21 cellular contexts compared by ENCODE assay signal in genomic region chr1:228993106-228993505, GRCh38.
"Had no signal": no experiment of that assay in that cellular context is flagged by ENCODE, and none has a peak within 500 bp of the region (broad histone marks: within the 10 kb centered on the region; RNA-seq: fewer than 3 reads in every experiment).

No MANE protein-coding gene starts in this region.

- DNase-seq: effector CD8-positive, alpha-beta T cell; foreskin keratinocyte; immature natural killer cell; left ventricle myocardium superior; lower lobe of right lung; naive B cell; right cardiac atrium; sigmoid colon; stimulated activated CD4-positive, alpha-beta T cell treated with anti-CD3 and anti-CD28 coated beads, Interleukin-2, amount 100 ng/mL, for 24 hours; stimulated activated CD4-positive, alpha-beta T cell treated with anti-CD3 and anti-CD28 coated beads, Interleukin-4, amount 100 ng/mL, for 24 hours; stimulated activated naive CD4-positive, alpha-beta T cell treated with Interleukin-2 at 50 U/mL for 16 hours; stomach; upper lobe of left lung had no signal

- H2AFZ ChIP-seq: parathyroid adenoma had no signal

- H3K4me3 Mint-ChIP-seq: immature natural killer cell; naive B cell; natural killer cell treated with Interleukin-12 subunit alpha and Interleukin-12 subunit beta and Interleukin-15 and Interleukin-18, amount 100 ng/mL, for 72 hours; neural crest cell; stimulated activated effector memory CD8-positive, alpha-beta T cell treated with anti-CD3 and anti-CD28 coated beads, Interleukin-12 subunit alpha, Interleukin-12 subunit beta, amount 100 ng/mL, for 72 hours had no signal

- H3K27ac Mint-ChIP-seq: immature natural killer cell; naive B cell; natural killer cell treated with Interleukin-12 subunit alpha and Interleukin-12 subunit beta and Interleukin-15 and Interleukin-18, amount 100 ng/mL, for 72 hours; stimulated activated effector memory CD8-positive, alpha-beta T cell treated with anti-CD3 and anti-CD28 coated beads, Interleukin-12 subunit alpha, Interleukin-12 subunit beta, amount 100 ng/mL, for 72 hours had no signal

- H3K36me3 Mint-ChIP-seq: immature natural killer cell; naive B cell; natural killer cell treated with Interleukin-12 subunit alpha and Interleukin-12 subunit beta and Interleukin-15 and Interleukin-18, amount 100 ng/mL, for 72 hours; stimulated activated effector memory CD8-positive, alpha-beta T cell treated with anti-CD3 and anti-CD28 coated beads, Interleukin-12 subunit alpha, Interleukin-12 subunit beta, amount 100 ng/mL, for 72 hours had no signal

- H3K4me3 ChIP-seq: esophagus muscularis mucosa, lower lobe of right lung, prostate gland, sigmoid colon, stomach, thoracic aorta, tibial nerve, upper lobe of left lung had no signal

- H3K79me2 ChIP-seq: parathyroid adenoma had no signal

- H3K27me3 ChIP-seq: esophagus muscularis mucosa, foreskin keratinocyte, sigmoid colon, stomach, tibial nerve, upper lobe of left lung had no signal

- H3K36me3 ChIP-seq: esophagus muscularis mucosa, lower lobe of right lung, prostate gland, sigmoid colon, stomach, thoracic aorta, tibial nerve, upper lobe of left lung had no signal

- H3K9me3 ChIP-seq: esophagus muscularis mucosa, lower lobe of right lung, prostate gland, sigmoid colon, stomach, thoracic aorta, tibial nerve, upper lobe of left lung had no signal

- H3K9me3 Mint-ChIP-seq: immature natural killer cell; naive B cell; natural killer cell treated with Interleukin-12 subunit alpha and Interleukin-12 subunit beta and Interleukin-15 and Interleukin-18, amount 100 ng/mL, for 72 hours; neural crest cell; stimulated activated effector memory CD8-positive, alpha-beta T cell treated with anti-CD3 and anti-CD28 coated beads, Interleukin-12 subunit alpha, Interleukin-12 subunit beta, amount 100 ng/mL, for 72 hours had no signal

- H3K9ac ChIP-seq: parathyroid adenoma had no signal

- H3K27ac ChIP-seq: esophagus muscularis mucosa, foreskin keratinocyte, lower lobe of right lung, parathyroid adenoma, prostate gland, sigmoid colon, stomach, thoracic aorta, tibial nerve, upper lobe of left lung had no signal

- H3K4me1 ChIP-seq: prostate gland had no signal
